In the genomic region with DNA sequence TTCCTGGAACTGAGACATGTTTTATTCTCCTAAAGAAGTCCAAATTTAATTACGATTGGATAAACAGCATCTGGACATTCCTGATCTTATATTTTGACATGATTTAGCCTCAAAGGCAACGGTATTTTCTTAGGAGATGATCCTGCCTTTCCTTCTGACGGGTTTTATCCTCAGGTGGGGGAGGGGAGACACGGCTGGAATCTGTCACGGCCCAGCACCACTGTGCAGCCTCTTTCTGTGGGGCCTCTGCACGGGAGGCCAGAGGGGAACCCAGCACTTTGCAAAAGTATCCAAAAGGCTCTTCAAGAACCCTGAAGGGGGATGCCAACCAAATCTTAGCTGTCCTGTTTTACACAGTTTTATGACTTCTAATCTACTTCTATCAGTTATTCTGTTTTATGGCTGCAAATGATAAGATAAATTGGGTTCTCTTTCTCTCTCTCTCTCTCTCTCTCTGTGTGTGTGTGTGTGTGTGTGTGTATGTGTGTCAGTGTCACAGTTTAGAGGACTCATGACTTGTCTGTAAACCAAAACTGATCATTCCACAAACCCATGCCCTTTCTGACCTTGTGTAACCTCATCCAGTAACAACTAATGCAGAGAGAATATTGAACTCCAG, we compare ENCODE assay signal across 23 cellular contexts.
"Had no signal": no experiment of that assay in that cellular context is flagged by ENCODE, and none has a peak within 500 bp of the region (broad histone marks: within the 10 kb centered on the region; RNA-seq: fewer than 3 reads in every experiment).

No MANE protein-coding gene starts in this region.

- H3K4me1 Mint-ChIP-seq: activated B cell treated with CpG ODN at 0.5 μM for 24 hours; stimulated activated effector memory CD8-positive, alpha-beta T cell treated with anti-CD3 and anti-CD28 coated beads, Interleukin-12 subunit alpha, Interleukin-12 subunit beta, amount 100 ng/mL, for 72 hours; stimulated activated naive CD8-positive, alpha-beta T cell treated with anti-CD3 and anti-CD28 coated beads, Interleukin-15, amount 100 ng/mL, for 72 hours had no signal

- H3K9me3 Mint-ChIP-seq: activated B cell treated with CpG ODN at 0.5 μM for 24 hours; activated CD4-positive, alpha-beta memory T cell treated with anti-CD3 and anti-CD28 coated beads for 36 hours; activated naive CD4-positive, alpha-beta T cell treated with anti-CD3 and anti-CD28 coated beads for 36 hours; effector memory CD8-positive, alpha-beta T cell; natural killer cell treated with Interleukin-12 subunit alpha and Interleukin-12 subunit beta and Interleukin-15 and Interleukin-18, amount 100 ng/mL, for 72 hours; stimulated activated effector memory CD8-positive, alpha-beta T cell treated with anti-CD3 and anti-CD28 coated beads, Interleukin-12 subunit alpha, Interleukin-12 subunit beta, amount 100 ng/mL, for 72 hours; stimulated activated naive CD8-positive, alpha-beta T cell treated with anti-CD3 and anti-CD28 coated beads, Interleukin-15, amount 100 ng/mL, for 72 hours had no signal

- H3K4me3 ChIP-seq: colonic mucosa, dorsolateral prefrontal cortex, esophagus muscularis mucosa, heart right ventricle, left ventricle myocardium inferior, right lobe of liver, skin epidermis, tibial artery had no signal

- H3K4me1 ChIP-seq: colonic mucosa, left ventricle myocardium inferior, right lobe of liver, tibial artery had no signal

- H3K27ac ChIP-seq: colonic mucosa, dorsolateral prefrontal cortex, esophagus muscularis mucosa, heart right ventricle, left ventricle myocardium inferior, right lobe of liver, skin epidermis, tibial artery had no signal

- DNase-seq: activated B cell treated with CpG ODN at 0.5 μM for 24 hours; activated CD4-positive, alpha-beta memory T cell treated with anti-CD3 and anti-CD28 coated beads for 36 hours; activated CD4-positive, alpha-beta T cell treated with anti-CD3 and anti-CD28 coated beads for 4 hours; activated effector memory CD4-positive, alpha-beta T cell treated with Interleukin-2 at 50 U/mL for 16 hours; activated naive CD4-positive, alpha-beta T cell treated with anti-CD3 and anti-CD28 coated beads for 36 hours; activated T-cell treated with anti-CD3 and anti-CD28 coated beads, Interleukin-2, amount 50 U/mL, for 48 hours; amygdala; colonic mucosa; dorsolateral prefrontal cortex; effector memory CD8-positive, alpha-beta T cell; heart right ventricle; kidney; left ventricle myocardium inferior; posterior cingulate gyrus; right lobe of liver; stimulated activated CD4-positive, alpha-beta T cell treated with anti-CD3 and anti-CD28 coated beads, Interleukin-2, amount 100 ng/mL, for 24 hours; stimulated activated naive CD8-positive, alpha-beta T cell treated with anti-CD3 and anti-CD28 coated beads, Interleukin-15, amount 100 ng/mL, for 72 hours; T-helper 1 cell; tibial artery had no signal

- ATAC-seq: effector memory CD8-positive, alpha-beta T cell; heart right ventricle; natural killer cell treated with Interleukin-12 subunit alpha and Interleukin-12 subunit beta and Interleukin-15 and Interleukin-18, amount 100 ng/mL, for 72 hours; right lobe of liver; stimulated activated effector memory CD8-positive, alpha-beta T cell treated with anti-CD3 and anti-CD28 coated beads, Interleukin-12 subunit alpha, Interleukin-12 subunit beta, amount 100 ng/mL, for 72 hours; stimulated activated naive CD8-positive, alpha-beta T cell treated with anti-CD3 and anti-CD28 coated beads, Interleukin-15, amount 100 ng/mL, for 72 hours had no signal

- H3K27ac Mint-ChIP-seq: activated B cell treated with CpG ODN at 0.5 μM for 24 hours; activated CD4-positive, alpha-beta memory T cell treated with anti-CD3 and anti-CD28 coated beads for 36 hours; activated naive CD4-positive, alpha-beta T cell treated with anti-CD3 and anti-CD28 coated beads for 36 hours; effector memory CD8-positive, alpha-beta T cell; natural killer cell treated with Interleukin-12 subunit alpha and Interleukin-12 subunit beta and Interleukin-15 and Interleukin-18, amount 100 ng/mL, for 72 hours; stimulated activated effector memory CD8-positive, alpha-beta T cell treated with anti-CD3 and anti-CD28 coated beads, Interleukin-12 subunit alpha, Interleukin-12 subunit beta, amount 100 ng/mL, for 72 hours; stimulated activated naive CD8-positive, alpha-beta T cell treated with anti-CD3 and anti-CD28 coated beads, Interleukin-15, amount 100 ng/mL, for 72 hours had no signal

- H3K4me3 Mint-ChIP-seq: activated B cell treated with CpG ODN at 0.5 μM for 24 hours; activated CD4-positive, alpha-beta memory T cell treated with anti-CD3 and anti-CD28 coated beads for 36 hours; activated naive CD4-positive, alpha-beta T cell treated with anti-CD3 and anti-CD28 coated beads for 36 hours; effector memory CD8-positive, alpha-beta T cell; natural killer cell treated with Interleukin-12 subunit alpha and Interleukin-12 subunit beta and Interleukin-15 and Interleukin-18, amount 100 ng/mL, for 72 hours; stimulated activated effector memory CD8-positive, alpha-beta T cell treated with anti-CD3 and anti-CD28 coated beads, Interleukin-12 subunit alpha, Interleukin-12 subunit beta, amount 100 ng/mL, for 72 hours; stimulated activated naive CD8-positive, alpha-beta T cell treated with anti-CD3 and anti-CD28 coated beads, Interleukin-15, amount 100 ng/mL, for 72 hours had no signal

- H3K27me3 ChIP-seq: colonic mucosa, esophagus muscularis mucosa, right lobe of liver, tibial artery had no signal

- H3K36me3 Mint-ChIP-seq: activated CD4-positive, alpha-beta memory T cell treated with anti-CD3 and anti-CD28 coated beads for 36 hours; natural killer cell treated with Interleukin-12 subunit alpha and Interleukin-12 subunit beta and Interleukin-15 and Interleukin-18, amount 100 ng/mL, for 72 hours; stimulated activated effector memory CD8-positive, alpha-beta T cell treated with anti-CD3 and anti-CD28 coated beads, Interleukin-12 subunit alpha, Interleukin-12 subunit beta, amount 100 ng/mL, for 72 hours had no signal

- H3K9me3 ChIP-seq: colonic mucosa, esophagus muscularis mucosa, heart right ventricle, left ventricle myocardium inferior, right lobe of liver, tibial artery had no signal

- H3K36me3 ChIP-seq: colonic mucosa, esophagus muscularis mucosa, heart right ventricle, left ventricle myocardium inferior, right lobe of liver, tibial artery had no signal
